In the genomic region with DNA sequence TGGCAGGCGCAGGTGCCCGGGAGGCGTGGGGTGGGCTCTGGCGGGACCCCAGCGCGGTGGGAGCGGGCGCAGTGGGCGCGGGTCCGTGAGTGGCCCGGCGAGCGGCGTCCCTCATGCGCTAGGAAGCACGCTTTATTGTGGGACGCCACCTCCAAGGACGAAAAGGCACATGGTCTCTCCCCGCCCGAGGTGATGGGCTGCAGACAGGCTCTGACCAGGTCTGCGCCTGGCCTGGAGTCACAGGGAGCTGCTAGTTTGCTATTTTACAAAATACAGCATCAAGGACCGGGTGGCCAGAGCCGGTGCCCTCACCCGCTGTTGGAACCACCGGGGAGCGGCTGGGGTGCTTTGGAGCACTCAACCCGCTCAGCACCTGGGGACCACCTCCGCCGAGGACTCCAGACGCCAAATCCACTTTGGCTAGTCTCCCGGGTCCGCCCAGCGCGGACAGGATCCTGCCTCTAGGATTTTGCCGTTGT, we compare ENCODE assay signal across 8 cellular contexts.
DNase-seq lines count a peak whose midpoint lies in the region; ATAC-seq and TF ChIP-seq lines count a peak whose summit lies in the region.

No MANE protein-coding gene starts in this region.

- H3K27ac Mint-ChIP-seq in MCF 10A (ENCODE audit: low read depth, unreplicated experiment): peak overlapping the region; percentile 98

- ATAC-seq in DND-41 (ENCODE audit: insufficient read depth, low read depth): peak; percentile 8
- peak; percentile 2 for ATAC-seq in GM21619 (IDR thresholded peaks at IDR 0.05; ENCODE audit: unreplicated experiment)

- peak overlapping the region; percentile 79 for H2AFZ ChIP-seq in DND-41 (ENCODE audit: low read depth, low read length)

- H3K4me2 ChIP-seq in DND-41 (ENCODE audit: insufficient read depth, low read length): peak overlapping the region; percentile 87

- peaks cover 70% of the 10 kb centered on the region for H3K4me1 ChIP-seq in DND-41 (ENCODE audit: insufficient read depth, low read length)

- H3K36me3 ChIP-seq in DND-41 (ENCODE audit: insufficient read depth, low read length): no peaks in the 10 kb centered on the region; the same call in 1 of the 2 replicates

- intact Hi-C loops in MCF 10A (cut with micrococcal nuclease): no loop called here

- peaks cover 33% of the 10 kb centered on the region for H4K20me1 ChIP-seq in DND-41 (ENCODE audit: insufficient read depth, low read length)

- no peaks in the 10 kb centered on the region for H3K27me3 ChIP-seq in DND-41 (ENCODE audit: insufficient read depth, low read length, poor library complexity)

- peak overlapping the region; percentile 91 to 97 for H3K4me3 ChIP-seq in DND-41 (ENCODE audit: low read depth in 1 of 2, low read length in 2 of 2)

- CTCF ChIA-PET in MCF 10A (lab: Yijun Ruan, JAX): interaction anchor here (0.7 to 2.8 kb wide), 5 partner anchors 17 to 570 kb away, joined by 3 to 34 read pairs (median 3); no protein-coding TSS in a partner anchor

- TF ChIP-seq CTCF in DND-41 (IDR thresholded peaks at IDR 0.05; ENCODE audit: borderline replicate concordance, extremely low read depth, low read length, poor library complexity, severe bottlenecking) (no peak), MCF 10A (IDR thresholded peaks at IDR 0.05; ENCODE audit: unreplicated experiment) (no peak)

- BruUV-seq in MCF 10A (replicated peaks; lab: Mats Ljungman, UMichigan): TSS peak; percentile 35

- no peaks in the 10 kb centered on the region for H3K9me3 ChIP-seq in DND-41 (ENCODE audit: insufficient read depth, low read length, severe bottlenecking)

- POLR2A ChIA-PET in MCF 10A (lab: Yijun Ruan, JAX): interaction anchor here (0.6 to 10.0 kb wide), 30 partner anchors 9 to 937 kb away, joined by 3 to 150 read pairs (median 4); a partner anchor contains a TSS

- no peaks in the 10 kb centered on the region for H3K27me3 Mint-ChIP-seq in MCF 10A (ENCODE audit: insufficient read depth, unreplicated experiment)

- DNase-seq in DND-41: no peak
- peak; percentile 47 to 71 for DNase-seq in NCI-H526 (lab: John Stamatoyannopoulos, UW)
- peak; percentile 39 for DNase-seq in MCF 10A (ENCODE audit: unreplicated experiment)
- peak; percentile 65 for DNase-seq in left kidney (ENCODE audit: low read depth, low spot score)
- DNase-seq in substantia nigra (lab: John Stamatoyannopoulos, UW): no peak
- DNase-seq in NCI-H446 treated with DMSO at 0.1 percent for 48 hours (lab: John Stamatoyannopoulos, UW): no peak
- no peak for DNase-seq in NCI-H446 (lab: John Stamatoyannopoulos, UW)

- H3K4me1 Mint-ChIP-seq in MCF 10A (ENCODE audit: insufficient read depth, unreplicated experiment): peaks cover 56% of the 10 kb centered on the region

- no peaks in the 10 kb centered on the region for H3K9me3 Mint-ChIP-seq in MCF 10A (ENCODE audit: unreplicated experiment)

- H3K4me3 Mint-ChIP-seq in MCF 10A (ENCODE audit: unreplicated experiment): peak overlapping the region; percentile 83

- H3K79me2 ChIP-seq in DND-41 (ENCODE audit: insufficient read depth, low read length): peaks cover 54% of the 10 kb centered on the region

- H3K27ac ChIP-seq in DND-41 (ENCODE audit: low read length): peak overlapping the region; percentile 81
- H3K27ac ChIP-seq in substantia nigra (ENCODE audit: low read depth, low read length, poor library complexity, severe bottlenecking): peak overlapping the region; percentile 19

- no peaks in the 10 kb centered on the region for H3K36me3 Mint-ChIP-seq in MCF 10A (ENCODE audit: insufficient read depth, unreplicated experiment)

- H3K9ac ChIP-seq in DND-41 (ENCODE audit: low read depth, low read length): peak overlapping the region; percentile 92

Comparison
In these comparisons a context has a peak if more than half of its experiments do, and no peak if none do; other contexts are left out.
1. DNase-seq: peak in NCI-H526 (2 of 2), MCF 10A (single experiment) and left kidney (single experiment); none in DND-41 (single experiment), substantia nigra (0 of 49), NCI-H446 treated with DMSO at 0.1 percent for 48 hours (single experiment) and NCI-H446 (0 of 2).